ENCODE assay signal across 8 cellular contexts in the genomic region with DNA sequence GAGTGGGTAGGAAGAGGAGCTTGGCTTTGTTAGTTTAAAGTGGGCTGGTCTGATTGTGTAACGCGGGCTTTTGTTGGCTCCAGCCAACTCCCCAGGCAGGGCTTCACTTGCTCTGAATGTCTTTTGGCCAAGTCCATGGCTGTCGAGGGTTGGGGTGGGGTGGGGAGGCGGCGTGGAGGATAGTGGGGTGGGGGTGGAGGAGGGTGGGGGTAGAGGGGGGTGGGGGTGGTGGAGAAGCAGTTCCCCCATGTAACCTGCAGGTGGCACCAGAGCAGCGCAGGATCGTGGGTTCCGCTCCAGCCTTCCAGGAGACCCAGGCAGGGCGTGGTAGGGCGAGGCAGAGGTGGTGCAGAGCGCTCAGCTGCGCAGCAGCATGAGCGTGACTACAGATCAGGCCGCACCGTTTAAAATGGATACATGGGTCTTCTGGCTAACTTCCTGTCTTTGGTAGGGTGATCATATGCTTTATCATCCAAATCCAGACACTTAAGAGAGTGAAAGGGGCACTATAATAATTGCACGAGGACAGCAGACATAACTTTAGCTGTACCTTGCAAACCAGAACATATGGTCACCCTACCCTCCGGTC. TPM values are rescaled to one million over a fixed set of nuclear protein-coding genes. Genes with fewer than 3 reads are reported as not detected.
DNase-seq lines count a peak whose midpoint lies in the region; ATAC-seq and TF ChIP-seq lines count a peak whose summit lies in the region.

No MANE protein-coding gene starts in this region.

- peaks cover 5% of the 10 kb centered on the region for H3K36me3 Mint-ChIP-seq in activated naive CD8-positive, alpha-beta T cell treated with anti-CD3 and anti-CD28 coated beads for 36 hours

- TF ChIP-seq POLR2A in uterus (IDR thresholded peaks at IDR 0.05): no peak

- ATAC-seq in Right ventricle myocardium superior (ENCODE audit: poor library complexity) (peak; percentile 85), HG02852 (IDR thresholded peaks at IDR 0.05; ENCODE audit: unreplicated experiment) (no peak)

- no peaks in the 10 kb centered on the region for H3K9me3 Mint-ChIP-seq in activated naive CD8-positive, alpha-beta T cell treated with anti-CD3 and anti-CD28 coated beads for 36 hours

- DNase-seq in ELF-1 (ENCODE audit: low read depth, low spot score) (peak; percentile 67), MV-4-11 (lab: John Stamatoyannopoulos, UW) (peak; percentile 32), SKM-1 treated with dmso at 0.1 percent for 144 hours (lab: John Stamatoyannopoulos, UW; ENCODE audit: unreplicated experiment) (peak; percentile 67), Right ventricle myocardium superior (peak; percentile 80), uterus (peak; percentile 86 to 88)
- DNase-seq in activated naive CD8-positive, alpha-beta T cell treated with anti-CD3 and anti-CD28 coated beads for 36 hours: peak; percentile 74

- H3K27ac Mint-ChIP-seq in activated naive CD8-positive, alpha-beta T cell treated with anti-CD3 and anti-CD28 coated beads for 36 hours: peak overlapping the region; percentile 36

- H3K4me1 ChIP-seq in rectal smooth muscle tissue (ENCODE audit: control insufficient read depth, insufficient read depth, low read length) (peaks cover 19% of the 10 kb centered on the region), uterus (peaks cover 0 to 28% of the 10 kb centered on the region in 2 donors)

- intact Hi-C loops in Right ventricle myocardium superior (cut with DNase I) (loop anchor here (5.0 kb wide), 1 partner anchor 87 kb away; no protein-coding TSS in a partner anchor), uterus (cut with DNase I; ENCODE audit: low total_unique reads) (no loop called here)

- H3K9me3 ChIP-seq in uterus: no peaks in the 10 kb centered on the region

- no peaks in the 10 kb centered on the region for H3K27me3 Mint-ChIP-seq in activated naive CD8-positive, alpha-beta T cell treated with anti-CD3 and anti-CD28 coated beads for 36 hours

- peaks cover 11% of the 10 kb centered on the region for H3K4me1 Mint-ChIP-seq in activated naive CD8-positive, alpha-beta T cell treated with anti-CD3 and anti-CD28 coated beads for 36 hours

- no peaks in the 10 kb centered on the region for H3K36me3 ChIP-seq in rectal smooth muscle tissue (ENCODE audit: control insufficient read depth, insufficient read depth, low read length)
- no peaks in the 10 kb centered on the region for H3K36me3 ChIP-seq in uterus

- H3K9ac ChIP-seq in rectal smooth muscle tissue (ENCODE audit: low read length): peak overlapping the region; percentile 30

- no peaks in the 10 kb centered on the region for H3K27me3 ChIP-seq in rectal smooth muscle tissue (ENCODE audit: control insufficient read depth, insufficient read depth, low read length)
- no peaks in the 10 kb centered on the region for H3K27me3 ChIP-seq in uterus

- no peak overlapping the region for H3K4me3 Mint-ChIP-seq in activated naive CD8-positive, alpha-beta T cell treated with anti-CD3 and anti-CD28 coated beads for 36 hours

- H3K4me3 ChIP-seq in rectal smooth muscle tissue (ENCODE audit: low read length) (peak overlapping the region; percentile 22), uterus (no peak overlapping the region)

- peak; percentile 46 to 76 (median 58) for TF ChIP-seq CTCF in uterus (IDR thresholded peaks at IDR 0.05)

- H3K27ac ChIP-seq in rectal smooth muscle tissue (ENCODE audit: low read depth, low read length): no peak overlapping the region
- peak overlapping the region; percentile 28 to 56 for H3K27ac ChIP-seq in uterus

RNA-seq across cellular contexts. Expression of gene GOLGA6A, which starts 28.3 kb away (rescaled TPM):
- total RNA-seq in activated naive CD8-positive, alpha-beta T cell treated with anti-CD3 and anti-CD28 coated beads for 36 hours: not detected
- not detected for total RNA-seq in Right ventricle myocardium superior
- total RNA-seq in uterus: under 1 TPM in 1 of 4 donors, not detected in 3; 0.58 TPM

RNA-seq across cellular contexts. Expression of gene PML, which starts 59.5 kb away (rescaled TPM):
- total RNA-seq in activated naive CD8-positive, alpha-beta T cell treated with anti-CD3 and anti-CD28 coated beads for 36 hours: 10 to 100 TPM; 53.4 to 54.3 TPM
- total RNA-seq in Right ventricle myocardium superior (18.2 TPM), uterus (100 to 1,000 TPM in 2 of 4 donors, 10 to 100 TPM in 2; 39.0 to 118 (median 78.3) TPM)

Comparison
In these comparisons a context has a peak if more than half of its experiments do, and no peak if none do; other contexts are left out.
1. DNase-seq: peak in every context shown above with its lines; median percentile 87 in uterus; 80 in Right ventricle myocardium superior; 74 in activated naive CD8-positive, alpha-beta T cell treated with anti-CD3 and anti-CD28 coated beads for 36 hours; 67 in ELF-1; 67 in SKM-1 treated with dmso at 0.1 percent for 144 hours; 32 in MV-4-11.